Comparison of ENCODE assay signal across 27 cellular contexts in the genomic region with DNA sequence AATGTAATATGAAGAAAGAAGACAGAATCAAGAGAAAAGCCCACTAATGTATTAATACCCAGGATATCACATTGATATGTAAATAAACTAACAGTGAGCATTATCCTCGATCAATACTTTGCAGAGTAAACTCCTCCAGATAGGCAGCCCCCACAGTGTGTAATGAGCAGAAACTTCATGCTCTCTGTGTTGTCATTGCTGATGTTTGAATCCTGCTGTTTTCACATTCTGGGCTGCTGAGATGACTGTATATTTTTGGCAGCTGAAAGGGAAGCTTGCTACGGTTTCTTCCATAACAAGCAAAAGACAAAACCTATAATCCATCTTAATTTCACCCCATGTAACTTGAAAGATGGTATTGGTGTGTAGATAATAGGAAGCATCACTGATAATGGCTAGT. TPM values are rescaled to one million over a fixed set of nuclear protein-coding genes. Genes with fewer than 3 reads are reported as not detected.
DNase-seq lines count a peak whose midpoint lies in the region; ATAC-seq, FAIRE-seq and TF ChIP-seq lines count a peak whose summit lies in the region.
"Had no signal": no experiment of that assay in that cellular context is flagged by ENCODE, and none has a peak within 500 bp of the region (broad histone marks: within the 10 kb centered on the region; RNA-seq: fewer than 3 reads in every experiment).

No MANE protein-coding gene starts in this region.

- H3K4me3 ChIP-seq in ACC112 (ENCODE audit: low read depth, low read length) (peak overlapping the region; percentile 31), endothelial cell of umbilical vein (replicated peaks in 1 of 3; ENCODE audit: insufficient read depth in 1 of 3, low read depth in 1 of 3, low read length in 3 of 3) (no peak overlapping the region), mesenchymal stem cell (ENCODE audit: insufficient read depth in 1 of 2, low read depth in 1 of 2, low read length in 2 of 2) (peak overlapping the region in 1 of 2 experiments; percentile 53)
- H3K4me3 ChIP-seq: spleen, transverse colon had no signal

- no peak overlapping the region for H3K4ac ChIP-seq in mesenchymal stem cell (ENCODE audit: low read depth in 1 of 2, low read length in 2 of 2)

- intact Hi-C loops in endothelial cell of umbilical vein (cut with micrococcal nuclease), result no loop called here

- H4K91ac ChIP-seq in mesenchymal stem cell (ENCODE audit: low read length), result no peak overlapping the region

- peak; percentile 33 for FAIRE-seq in endothelial cell of umbilical vein (lab: Jason Lieb, UNC)
- FAIRE-seq: GM12891, HTR-8/SVneo had no signal

- H2AFZ ChIP-seq in ACC112 (ENCODE audit: low read length, unreplicated experiment), result peak overlapping the region; percentile 44
- H2AFZ ChIP-seq in endothelial cell of umbilical vein (ENCODE audit: low read depth, low read length), result no peak overlapping the region
- no peak overlapping the region for H2AFZ ChIP-seq in mesenchymal stem cell (ENCODE audit: low read depth, low read length)

- H2BK120ac ChIP-seq in mesenchymal stem cell (ENCODE audit: low read depth, low read length), result no peak overlapping the region

- BruUV-seq in endothelial cell of umbilical vein (replicated peaks; lab: Mats Ljungman, UMichigan), result no TSS peak

- H3K14ac ChIP-seq in mesenchymal stem cell (ENCODE audit: low read length in 2 of 2), result no peak overlapping the region

- ATAC-seq in GM21360 (IDR thresholded peaks at IDR 0.05; ENCODE audit: unreplicated experiment) (no peak), GM21786 (IDR thresholded peaks at IDR 0.05; ENCODE audit: unreplicated experiment) (no peak)
- ATAC-seq: activated CD4-positive, CD25-positive, alpha-beta regulatory T cell treated with anti-CD3 and anti-CD28 coated beads, Interleukin-2, amount 50 U/mL, for 24 hours; activated CD8-positive, alpha-beta T cell treated with anti-CD3 and anti-CD28 coated beads, Interleukin-2, amount 10 ng/mL, durations not matched to agents 7 days and 5 days; activated T-cell treated with anti-CD3 and anti-CD28 coated beads, Interleukin-2, amount 50 U/mL, for 4 hours; effector memory CD8-positive, alpha-beta T cell; stimulated activated naive CD8-positive, alpha-beta T cell treated with anti-CD3 and anti-CD28 coated beads, Interleukin-15, amount 100 ng/mL, for 72 hours had no signal

- no peak overlapping the region for H3K23ac ChIP-seq in mesenchymal stem cell (ENCODE audit: low read length in 2 of 2)

- no peak for TF ChIP-seq POLR2A in endothelial cell of umbilical vein (IDR thresholded peaks at IDR 0.05; ENCODE audit: low read depth, low read length)

- DNase-seq in HCEC 1CT, result peak; percentile 10
- peak; percentile 81 for DNase-seq in NCI-H446 treated with DMSO at 0.1 percent for 48 hours (lab: John Stamatoyannopoulos, UW)
- DNase-seq in endothelial cell of umbilical vein (ENCODE audit: low read depth, low spot score), result no peak
- no peak for DNase-seq in mesenchymal stem cell
- no peak for DNase-seq in G401 (ENCODE audit: low spot score)
- DNase-seq: activated CD8-positive, alpha-beta T cell treated with anti-CD3 and anti-CD28 coated beads, Interleukin-2, amount 10 ng/mL, durations not matched to agents 7 days and 5 days; activated naive CD4-positive, alpha-beta T cell treated with anti-CD3 and anti-CD28 coated beads, Interleukin-2, amount 10 ng/mL, durations not matched to agents 7 days and 5 days; activated T-cell treated with anti-CD3 and anti-CD28 coated beads, Interleukin-2, amount 50 U/mL, for 4 hours; anterior cingulate cortex; CD4-positive, alpha-beta T cell; effector memory CD8-positive, alpha-beta T cell; glutamatergic neuron; Karpas-422; NCI-H1105; RPMI8226; spleen; stimulated activated CD4-positive, alpha-beta T cell treated with anti-CD3 and anti-CD28 coated beads, Interleukin-4, amount 100 ng/mL, for 24 hours; stimulated activated naive CD8-positive, alpha-beta T cell treated with anti-CD3 and anti-CD28 coated beads, Interleukin-15, amount 100 ng/mL, for 72 hours; T1000; transverse colon had no signal

- WGBS in mesenchymal stem cell, result 80% methylated on average over 1 of the region's 2 CpGs

- H3K27me3 ChIP-seq in ACC112 (ENCODE audit: insufficient read depth, low read length) (no peaks in the 10 kb centered on the region; the same call in 1 of the 2 replicates), endothelial cell of umbilical vein (ENCODE audit: control insufficient read depth in 2 of 2, insufficient read depth in 2 of 2, low read length in 2 of 2) (no peaks in the 10 kb centered on the region), mesenchymal stem cell (ENCODE audit: control insufficient read depth in 1 of 2, insufficient read depth in 1 of 2, low read length in 2 of 2) (no peaks in the 10 kb centered on the region)
- H3K27me3 ChIP-seq: neutrophil, spleen, transverse colon had no signal

- POLR2A ChIA-PET in endothelial cell of umbilical vein (lab: Charles Lee), result no interaction called here

- H2BK5ac ChIP-seq in mesenchymal stem cell (ENCODE audit: low read depth, low read length, poor library complexity, severe bottlenecking), result no peak overlapping the region

- in situ Hi-C loops in G401 (cut with HindIII; ENCODE audit: low sequenced_read_pairs), result no loop called here

- H3K27ac ChIP-seq in ACC112 (ENCODE audit: low read depth, low read length), result no peak overlapping the region
- H3K27ac ChIP-seq in endothelial cell of umbilical vein (ENCODE audit: insufficient read depth, low read depth, low read length), result no peak overlapping the region
- H3K27ac ChIP-seq in mesenchymal stem cell (ENCODE audit: low read length, poor library complexity, severe bottlenecking), result no peak overlapping the region
- H3K27ac ChIP-seq: neutrophil, spleen, transverse colon had no signal

- H3K9me3 ChIP-seq in endothelial cell of umbilical vein (replicated peaks; ENCODE audit: control insufficient read depth, insufficient read depth, low read length) (no peaks in the 10 kb centered on the region), mesenchymal stem cell (ENCODE audit: control insufficient read depth, low read length) (peaks cover under 1% of the 10 kb centered on the region)
- H3K9me3 ChIP-seq: neutrophil, transverse colon had no signal

- H3K4me2 ChIP-seq in endothelial cell of umbilical vein (ENCODE audit: insufficient read depth, low read length), result no peak overlapping the region
- no peak overlapping the region for H3K4me2 ChIP-seq in mesenchymal stem cell (ENCODE audit: low read length, poor library complexity, severe bottlenecking)

- H3K4me1 ChIP-seq in ACC112 (ENCODE audit: control insufficient read depth, insufficient read depth, low read length, unreplicated experiment) (peaks cover 10% of the 10 kb centered on the region), endothelial cell of umbilical vein (ENCODE audit: control insufficient read depth, extremely low read depth, insufficient read depth, low read length) (no peaks in the 10 kb centered on the region), mesenchymal stem cell (ENCODE audit: control insufficient read depth, insufficient read depth, low read depth, low read length) (no peaks in the 10 kb centered on the region)
- H3K4me1 ChIP-seq: spleen, transverse colon had no signal

- no peak overlapping the region for H4K8ac ChIP-seq in mesenchymal stem cell (ENCODE audit: low read length)

- no peaks in the 10 kb centered on the region for H3K79me1 ChIP-seq in mesenchymal stem cell (replicated peaks; ENCODE audit: low read length, poor library complexity, severe bottlenecking)

- H3K9ac ChIP-seq in endothelial cell of umbilical vein (replicated peaks; ENCODE audit: extremely low read depth, insufficient read depth, low read length) (no peak overlapping the region), mesenchymal stem cell (ENCODE audit: low read length) (no peak overlapping the region)

- no peak overlapping the region for H2BK12ac ChIP-seq in mesenchymal stem cell (ENCODE audit: low read length in 2 of 2)

- dilution Hi-C loops in endothelial cell of umbilical vein (cut with MboI; ENCODE audit: extremely low pct_ligation_motif_present, low sequenced_read_pairs), result no loop called here

- no peak overlapping the region for H2AK5ac ChIP-seq in mesenchymal stem cell (ENCODE audit: low read length, severe bottlenecking)

- H3K9me1 ChIP-seq in endothelial cell of umbilical vein (replicated peaks; ENCODE audit: control insufficient read depth, extremely low read depth, insufficient read depth, low read length), result no peaks in the 10 kb centered on the region

- no peaks in the 10 kb centered on the region for H3K36me3 ChIP-seq in ACC112 (ENCODE audit: insufficient read depth, low read length)
- H3K36me3 ChIP-seq in endothelial cell of umbilical vein (ENCODE audit: control insufficient read depth in 2 of 2, extremely low read depth in 1 of 2, insufficient read depth in 2 of 2, low read length in 2 of 2), result no peaks in the 10 kb centered on the region
- H3K36me3 ChIP-seq in mesenchymal stem cell (ENCODE audit: control insufficient read depth in 1 of 2, insufficient read depth in 2 of 2, low read depth in 1 of 2, low read length in 2 of 2), result no peaks in the 10 kb centered on the region
- H3K36me3 ChIP-seq: neutrophil, spleen, transverse colon had no signal

- H3K18ac ChIP-seq in mesenchymal stem cell (ENCODE audit: low read depth in 1 of 2, low read length in 2 of 2), result no peak overlapping the region

- TF ChIP-seq CTCF in endothelial cell of umbilical vein (IDR thresholded peaks at IDR 0.05; ENCODE audit: extremely low read depth in 1 of 2, insufficient read depth in 1 of 2, low read depth in 1 of 2, low read length in 2 of 2), result no peak

- CTCF ChIA-PET in endothelial cell of umbilical vein (lab: Charles Lee), result interaction anchor here (1.1 kb wide), 2 partner anchors 9 to 11 kb away, joined by 3 read pairs; no protein-coding TSS in a partner anchor

- no peaks in the 10 kb centered on the region for H3K79me2 ChIP-seq in ACC112 (ENCODE audit: control insufficient read depth, insufficient read depth, low read length, unreplicated experiment)
- no peaks in the 10 kb centered on the region for H3K79me2 ChIP-seq in endothelial cell of umbilical vein (ENCODE audit: control insufficient read depth, insufficient read depth, low read length)

- no peaks in the 10 kb centered on the region for H4K20me1 ChIP-seq in endothelial cell of umbilical vein (replicated peaks; ENCODE audit: control insufficient read depth, extremely low read depth, insufficient read depth, low read length)

- H2BK15ac ChIP-seq in mesenchymal stem cell (ENCODE audit: low read depth, poor library complexity, severe bottlenecking), result no peak overlapping the region

RNA-seq across cellular contexts. Expression of gene THSD7A, which starts 15.3 kb away (rescaled TPM):
- 12.7 and 15.2 TPM in 2 replicates for total RNA-seq in endothelial cell of umbilical vein
- 2.8 and 3.3 TPM in 2 replicates for polyA plus RNA-seq in endothelial cell of umbilical vein
- polyA plus RNA-seq in endothelial cell of umbilical vein (2011; cell fraction: cytosol; rRNA removed), result 2.2 and 2.4 TPM in 2 replicates
- 9.3 and 9.5 TPM in 2 replicates for polyA plus RNA-seq in endothelial cell of umbilical vein (2011; cell fraction: nucleus; rRNA removed)
- 7.0 and 7.2 TPM in 2 replicates for polyA plus RNA-seq in endothelial cell of umbilical vein (2012)
- 17.4 and 17.6 TPM in 2 replicates for polyA minus RNA-seq in endothelial cell of umbilical vein
- polyA minus RNA-seq in endothelial cell of umbilical vein (2011; cell fraction: cytosol; rRNA and poly(A)+ RNA removed), result not detected
- 30.5 and 32.7 TPM in 2 replicates for polyA minus RNA-seq in endothelial cell of umbilical vein (2011; cell fraction: nucleus; rRNA and poly(A)+ RNA removed)
- polyA plus RNA-seq in mesenchymal stem cell (2013, experiment 1 of 2), result 1.5 TPM
- 1.7 TPM for polyA plus RNA-seq in mesenchymal stem cell (2013, experiment 2 of 2)
- not detected in 2 replicates for total RNA-seq in G401 (2014; rRNA removed; shearing (Covaris generic))
- total RNA-seq: activated CD8-positive, alpha-beta T cell treated with anti-CD3 and anti-CD28 coated beads, Interleukin-2, amount 10 ng/mL, durations not matched to agents 7 days and 5 days; activated T-cell treated with anti-CD3 and anti-CD28 coated beads, Interleukin-2, amount 50 U/mL, for 4 hours; CD4-positive, alpha-beta T cell had no signal

Comparison
In these comparisons a context has a peak if more than half of its experiments do, and no peak if none do; other contexts are left out.
1. DNase-seq: peak in HCEC 1CT (single experiment) and NCI-H446 treated with DMSO at 0.1 percent for 48 hours (single experiment); none in endothelial cell of umbilical vein (single experiment), mesenchymal stem cell (single experiment) and G401 (single experiment).
2. RNA of gene THSD7A, which starts 15.3 kb away (total RNA-seq): 12.7 to 15.2 TPM in endothelial cell of umbilical vein; not detected in G401; every median in the first group is over 10 times any median in the second.